Comparison of ENCODE assay signal across 8 cellular contexts in the genomic region with DNA sequence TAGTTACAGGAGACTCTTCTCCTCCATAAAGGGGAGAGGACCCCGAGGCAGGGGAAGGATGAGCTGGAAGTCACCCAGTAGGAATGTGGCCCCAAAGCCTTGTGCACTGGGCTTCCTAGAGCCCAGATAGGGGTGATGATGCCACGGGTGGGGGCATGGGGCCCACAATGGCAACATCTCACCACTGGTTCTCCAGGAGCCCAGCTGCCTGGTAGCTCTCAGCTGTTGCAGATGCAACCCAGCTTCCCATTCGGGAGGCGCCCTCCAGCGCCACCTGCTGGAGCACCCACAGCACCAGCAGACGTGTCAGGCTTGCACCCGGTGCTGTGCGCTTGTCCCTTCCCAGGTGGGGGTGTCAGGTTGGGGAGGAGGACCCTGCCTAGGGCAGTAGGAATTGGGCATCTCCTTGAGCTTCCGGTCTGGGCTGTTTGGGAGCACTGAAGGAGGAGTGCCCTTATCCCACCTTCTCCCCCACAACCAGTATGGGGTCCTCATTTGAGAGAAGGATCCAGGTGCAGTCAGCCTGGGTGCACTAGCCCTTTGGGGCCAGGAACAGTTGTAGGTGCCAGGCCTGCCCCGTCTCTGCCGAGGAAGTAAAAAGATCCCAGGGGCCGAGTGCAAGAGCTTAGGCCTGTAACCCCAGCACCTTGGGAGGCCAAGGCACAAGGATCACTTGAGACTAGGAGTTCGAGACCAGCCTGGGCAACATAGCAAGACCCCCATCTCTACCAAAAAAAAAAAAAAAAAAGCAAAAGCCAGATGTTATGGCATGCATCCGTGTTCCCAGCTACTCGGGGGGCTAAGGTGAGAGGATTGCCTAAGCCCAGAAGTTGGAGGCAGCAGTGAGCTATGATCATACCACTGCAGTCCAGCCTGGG. TPM values are rescaled to one million over a fixed set of nuclear protein-coding genes. Genes with fewer than 3 reads are reported as not detected.
A peak's percentile ranks its signal among the peaks of the same experiment; 100 is the strongest.
DNase-seq lines count a peak whose midpoint lies in the region; ATAC-seq and FAIRE-seq lines count a peak whose summit lies in the region.

No MANE protein-coding gene starts in this region.

- DNase-seq in ACHN (peak; percentile 76), GM18507 (ENCODE audit: extremely low spot score, insufficient read length, low read depth) (peak; percentile 57), NCI-H510A treated with DMSO at 0.1 percent for 48 hours (lab: John Stamatoyannopoulos, UW) (peak; percentile 50), medulla oblongata (ENCODE audit: extremely low spot score) (peak; percentile 67)
- peak; percentile 85 for DNase-seq in activated CD4-positive, alpha-beta memory T cell treated with anti-CD3 and anti-CD28 coated beads, Interleukin-2, amount 10 ng/mL, durations not matched to agents 7 days and 5 days
- DNase-seq in effector CD4-positive, alpha-beta T cell, result peak; percentile 77
- peak; percentile 42 to 60 for DNase-seq in stimulated activated CD8-positive, alpha-beta memory T cell treated with anti-CD3 and anti-CD28 coated beads, Interleukin-15, amount 100 ng/mL, for 4 hours (ENCODE audit: low read depth in 2 of 2)

- H3K4me3 Mint-ChIP-seq in activated CD4-positive, alpha-beta memory T cell treated with anti-CD3 and anti-CD28 coated beads, Interleukin-2, amount 10 ng/mL, durations not matched to agents 7 days and 5 days, result no peak overlapping the region

- POLR2A ChIA-PET in activated CD4-positive, alpha-beta memory T cell treated with anti-CD3 and anti-CD28 coated beads, Interleukin-2, amount 10 ng/mL, durations not matched to agents 7 days and 5 days (lab: Charles Lee), result interaction anchor here (0.7 to 4.0 kb wide), 15 partner anchors 9 to 183 kb away, joined by 3 to 33 read pairs (median 4); a partner anchor contains a TSS

- H3K4me1 Mint-ChIP-seq in activated CD4-positive, alpha-beta memory T cell treated with anti-CD3 and anti-CD28 coated beads, Interleukin-2, amount 10 ng/mL, durations not matched to agents 7 days and 5 days, result peaks cover 10% of the 10 kb centered on the region

- H3K36me3 Mint-ChIP-seq in activated CD4-positive, alpha-beta memory T cell treated with anti-CD3 and anti-CD28 coated beads, Interleukin-2, amount 10 ng/mL, durations not matched to agents 7 days and 5 days (ENCODE audit: low read depth), result peaks cover 51% of the 10 kb centered on the region

- H3K9me3 Mint-ChIP-seq in activated CD4-positive, alpha-beta memory T cell treated with anti-CD3 and anti-CD28 coated beads, Interleukin-2, amount 10 ng/mL, durations not matched to agents 7 days and 5 days, result no peaks in the 10 kb centered on the region

- peak; percentile 73 for FAIRE-seq in GM18507 (lab: Jason Lieb, UNC)

- in situ Hi-C loops in ACHN (cut with HindIII; ENCODE audit: low pct_ligation_motif_present, low pct_unique_long_range_greater_than_20kb, low sequenced_read_pairs), result no loop called here

- no peaks in the 10 kb centered on the region for H3K27me3 Mint-ChIP-seq in activated CD4-positive, alpha-beta memory T cell treated with anti-CD3 and anti-CD28 coated beads, Interleukin-2, amount 10 ng/mL, durations not matched to agents 7 days and 5 days

- CTCF ChIA-PET in activated CD4-positive, alpha-beta memory T cell treated with anti-CD3 and anti-CD28 coated beads, Interleukin-2, amount 10 ng/mL, durations not matched to agents 7 days and 5 days (lab: Charles Lee), result interaction anchor here (0.6 to 4.0 kb wide), 41 partner anchors 9 to 237 kb away, joined by 3 to 86 read pairs (median 5); a partner anchor contains a TSS

- peak overlapping the region; percentile 63 for H3K27ac Mint-ChIP-seq in activated CD4-positive, alpha-beta memory T cell treated with anti-CD3 and anti-CD28 coated beads, Interleukin-2, amount 10 ng/mL, durations not matched to agents 7 days and 5 days

- no peak for ATAC-seq in HG03039 (IDR thresholded peaks at IDR 0.05; ENCODE audit: unreplicated experiment)

RNA-seq across cellular contexts. Expression of a gene that starts 14.4 kb away (rescaled TPM):
- total RNA-seq in activated CD4-positive, alpha-beta memory T cell treated with anti-CD3 and anti-CD28 coated beads, Interleukin-2, amount 10 ng/mL, durations not matched to agents 7 days and 5 days, result 10 to 100 TPM; 60.0 to 63.2 TPM

RNA-seq across cellular contexts. Expression of a gene that starts 28.4 kb away (rescaled TPM):
- total RNA-seq in activated CD4-positive, alpha-beta memory T cell treated with anti-CD3 and anti-CD28 coated beads, Interleukin-2, amount 10 ng/mL, durations not matched to agents 7 days and 5 days, result 100 to 1,000 TPM; 167 TPM

RNA-seq across cellular contexts. Expression of a gene that starts 32.7 kb away (rescaled TPM):
- total RNA-seq in activated CD4-positive, alpha-beta memory T cell treated with anti-CD3 and anti-CD28 coated beads, Interleukin-2, amount 10 ng/mL, durations not matched to agents 7 days and 5 days, result 10 to 100 TPM; 26.6 to 28.4 TPM

RNA-seq across cellular contexts. Expression of a gene that starts 36.7 kb away (rescaled TPM):
- total RNA-seq in activated CD4-positive, alpha-beta memory T cell treated with anti-CD3 and anti-CD28 coated beads, Interleukin-2, amount 10 ng/mL, durations not matched to agents 7 days and 5 days, result 1 to 10 TPM in 1 of 2 experiments, under 1 TPM in 1; 0.91 to 1.0 TPM

RNA-seq across cellular contexts. Expression of a gene that starts 42.3 kb away (rescaled TPM):
- total RNA-seq in activated CD4-positive, alpha-beta memory T cell treated with anti-CD3 and anti-CD28 coated beads, Interleukin-2, amount 10 ng/mL, durations not matched to agents 7 days and 5 days, result 100 to 1,000 TPM; 365 to 376 TPM
